18 cellular contexts compared by ENCODE assay signal in the genomic region with DNA sequence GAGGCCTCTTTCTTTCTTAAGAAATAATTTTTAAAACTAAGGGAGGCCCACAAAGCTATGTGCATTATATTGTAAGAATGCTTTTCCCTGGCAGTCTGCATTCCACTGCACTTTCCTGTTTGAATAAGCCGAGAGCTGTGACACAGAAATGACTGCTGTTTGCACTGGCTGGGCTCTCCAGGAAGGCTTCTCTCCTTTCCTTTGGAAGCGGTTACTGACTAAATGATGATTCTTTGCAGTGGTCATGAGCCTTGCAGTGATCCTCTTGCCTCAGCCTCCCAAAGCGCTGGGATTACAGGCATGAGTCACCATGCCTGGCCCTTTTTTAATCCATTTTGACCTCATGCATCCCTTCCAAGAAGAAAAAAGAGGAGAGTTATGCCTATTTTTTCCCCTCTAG.
DNase-seq lines count a peak whose midpoint lies in the region; ATAC-seq, FAIRE-seq and TF ChIP-seq lines count a peak whose summit lies in the region.
"Had no signal": no experiment of that assay in that cellular context is flagged by ENCODE, and none has a peak within 500 bp of the region (broad histone marks: within the 10 kb centered on the region; RNA-seq: fewer than 3 reads in every experiment).

No MANE protein-coding gene starts in this region.

- no peak overlapping the region for H3K9ac ChIP-seq in astrocyte (ENCODE audit: low read length)

- no peak for TF ChIP-seq CTCF in astrocyte (IDR thresholded peaks at IDR 0.05; ENCODE audit: insufficient read depth, low read depth, low read length)

- no peak overlapping the region for H3K4me3 ChIP-seq in astrocyte (ENCODE audit: insufficient read depth, low read depth, low read length)
- H3K4me3 ChIP-seq: lung had no signal

- H3K79me2 ChIP-seq in astrocyte (ENCODE audit: insufficient read depth, low read length): no peaks in the 10 kb centered on the region

- H3K9me3 Mint-ChIP-seq in astrocyte (ENCODE audit: unreplicated experiment): no peaks in the 10 kb centered on the region
- H3K9me3 Mint-ChIP-seq: activated naive CD4-positive, alpha-beta T cell treated with anti-CD3 and anti-CD28 coated beads, Interleukin-2, amount 50 U/mL, for 24 hours; effector memory CD8-positive, alpha-beta T cell; natural killer cell treated with Interleukin-12 subunit alpha and Interleukin-12 subunit beta and Interleukin-15 and Interleukin-18, amount 100 ng/mL, for 72 hours had no signal

- no peaks in the 10 kb centered on the region for H3K36me3 ChIP-seq in astrocyte (ENCODE audit: insufficient read depth, low read length)
- H3K36me3 ChIP-seq: BE2C had no signal

- H4K20me1 ChIP-seq in astrocyte (ENCODE audit: insufficient read depth, low read length): no peaks in the 10 kb centered on the region

- H3K4me2 ChIP-seq in astrocyte (ENCODE audit: low read length): no peak overlapping the region

- no peak overlapping the region for H2AFZ ChIP-seq in astrocyte (ENCODE audit: low read depth, low read length)

- H3K27ac Mint-ChIP-seq in astrocyte (ENCODE audit: unreplicated experiment): no peak overlapping the region
- H3K27ac Mint-ChIP-seq: activated CD4-positive, alpha-beta T cell treated with anti-CD3 and anti-CD28 coated beads for 36 hours; activated naive CD4-positive, alpha-beta T cell treated with anti-CD3 and anti-CD28 coated beads, Interleukin-2, amount 50 U/mL, for 24 hours; effector memory CD8-positive, alpha-beta T cell; natural killer cell treated with Interleukin-12 subunit alpha and Interleukin-12 subunit beta and Interleukin-15 and Interleukin-18, amount 100 ng/mL, for 72 hours had no signal

- no peak overlapping the region for H3K27ac ChIP-seq in astrocyte (ENCODE audit: low read depth, low read length)

- H3K4me3 Mint-ChIP-seq in astrocyte (ENCODE audit: unreplicated experiment): no peak overlapping the region
- H3K4me3 Mint-ChIP-seq: activated CD4-positive, alpha-beta T cell treated with anti-CD3 and anti-CD28 coated beads for 36 hours; activated naive CD4-positive, alpha-beta T cell treated with anti-CD3 and anti-CD28 coated beads, Interleukin-2, amount 50 U/mL, for 24 hours; effector memory CD8-positive, alpha-beta T cell; natural killer cell treated with Interleukin-12 subunit alpha and Interleukin-12 subunit beta and Interleukin-15 and Interleukin-18, amount 100 ng/mL, for 72 hours had no signal

- H3K27me3 ChIP-seq in astrocyte (ENCODE audit: insufficient read depth, low read length): no peaks in the 10 kb centered on the region
- H3K27me3 ChIP-seq: BE2C had no signal

- no peaks in the 10 kb centered on the region for H3K36me3 Mint-ChIP-seq in astrocyte (ENCODE audit: low read depth, unreplicated experiment)
- H3K36me3 Mint-ChIP-seq: activated naive CD4-positive, alpha-beta T cell treated with anti-CD3 and anti-CD28 coated beads, Interleukin-2, amount 50 U/mL, for 24 hours; natural killer cell treated with Interleukin-12 subunit alpha and Interleukin-12 subunit beta and Interleukin-15 and Interleukin-18, amount 100 ng/mL, for 72 hours had no signal

- FAIRE-seq in HTR-8/SVneo (lab: Jason Lieb, UNC) (no peak), astrocyte (lab: Jason Lieb, UNC) (no peak), frontal cortex (lab: Jason Lieb, UNC) (no peak)

- no peaks in the 10 kb centered on the region for H3K4me1 ChIP-seq in astrocyte (ENCODE audit: insufficient read depth, low read length)

- no peak for ATAC-seq in HG03439 (IDR thresholded peaks at IDR 0.05; ENCODE audit: unreplicated experiment)
- ATAC-seq: activated CD4-positive, alpha-beta T cell treated with anti-CD3 and anti-CD28 coated beads for 36 hours; effector memory CD8-positive, alpha-beta T cell; natural killer cell treated with Interleukin-12 subunit alpha and Interleukin-12 subunit beta and Interleukin-15 and Interleukin-18, amount 100 ng/mL, for 72 hours; Right ventricle myocardium inferior had no signal

- no peaks in the 10 kb centered on the region for H3K4me1 Mint-ChIP-seq in astrocyte (ENCODE audit: low read depth, unreplicated experiment)
- H3K4me1 Mint-ChIP-seq: activated CD4-positive, alpha-beta T cell treated with anti-CD3 and anti-CD28 coated beads for 36 hours; activated naive CD4-positive, alpha-beta T cell treated with anti-CD3 and anti-CD28 coated beads, Interleukin-2, amount 50 U/mL, for 24 hours had no signal

- no peaks in the 10 kb centered on the region for H3K9me3 ChIP-seq in astrocyte (ENCODE audit: insufficient read depth, low read depth, low read length)
- H3K9me3 ChIP-seq: BE2C had no signal

- H3K27me3 Mint-ChIP-seq in astrocyte (ENCODE audit: low read depth, unreplicated experiment): peaks cover 14% of the 10 kb centered on the region
- H3K27me3 Mint-ChIP-seq: activated CD4-positive, alpha-beta T cell treated with anti-CD3 and anti-CD28 coated beads for 36 hours; activated naive CD4-positive, alpha-beta T cell treated with anti-CD3 and anti-CD28 coated beads, Interleukin-2, amount 50 U/mL, for 24 hours had no signal

- DNase-seq in EH (ENCODE audit: low read depth) (peak; percentile 47), HTR-8/SVneo (ENCODE audit: insufficient read length, low spot score) (peak; percentile 11), astrocyte (ENCODE audit: low read depth) (peak; percentile 6), iris pigment epithelial cell (ENCODE audit: low read depth) (peak; percentile 63), frontal cortex (ENCODE audit: low spot score in 2 of 2) (no peak), NCI-H2107 treated with DMSO at 0.1 percent for 48 hours (lab: John Stamatoyannopoulos, UW; ENCODE audit: unreplicated experiment) (no peak), NCI-H187 (lab: John Stamatoyannopoulos, UW) (no peak)
- DNase-seq: activated CD4-positive, alpha-beta T cell treated with anti-CD3 and anti-CD28 coated beads for 36 hours; activated CD8-positive, alpha-beta memory T cell treated with anti-CD3 and anti-CD28 coated beads, Interleukin-2, amount 50 U/mL, for 48 hours; BE2C; effector memory CD8-positive, alpha-beta T cell; NCI-H2029; NCI-H69 had no signal

Comparison
In these comparisons a context has a peak if more than half of its experiments do, and no peak if none do; other contexts are left out.
1. DNase-seq: peak in EH (single experiment), HTR-8/SVneo (single experiment), astrocyte (single experiment) and iris pigment epithelial cell (single experiment); none in frontal cortex (0 of 2), NCI-H2107 treated with DMSO at 0.1 percent for 48 hours (single experiment) and NCI-H187 (0 of 2).